Comparison of ENCODE assay signal across 9 cellular contexts in genomic region chr10:124626759-124627380, GRCh38.
DNase-seq lines count a peak whose midpoint lies in the region; ATAC-seq and TF ChIP-seq lines count a peak whose summit lies in the region.
"Had no signal": no experiment of that assay in that cellular context is flagged by ENCODE, and none has a peak within 500 bp of the region (broad histone marks: within the 10 kb centered on the region; RNA-seq: fewer than 3 reads in every experiment).

No MANE protein-coding gene starts in this region.

- ATAC-seq in GM21723 (IDR thresholded peaks at IDR 0.05; ENCODE audit: unreplicated experiment) = peak; percentile 81

- H3K9me3 ChIP-seq in mammary epithelial cell (replicated peaks; ENCODE audit: insufficient read depth, low read length) (no peaks in the 10 kb centered on the region), osteoblast (ENCODE audit: low read depth, low read length) (no peaks in the 10 kb centered on the region)

- H3K4me3 ChIP-seq in mammary epithelial cell (replicated peaks in 1 of 3; ENCODE audit: insufficient read depth in 1 of 3, low read depth in 2 of 3, low read length in 3 of 3) = no peak overlapping the region
- no peak overlapping the region for H3K4me3 ChIP-seq in osteoblast (ENCODE audit: insufficient read depth, low read length)

- H4K20me1 ChIP-seq in mammary epithelial cell (ENCODE audit: insufficient read depth, low read length) (no peaks in the 10 kb centered on the region), osteoblast (ENCODE audit: insufficient read depth, low read length) (peaks cover 36% of the 10 kb centered on the region)

- intact Hi-C loops in mammary epithelial cell (cut with micrococcal nuclease) = loop anchor here (5.0 kb wide), 1 partner anchor 85 kb away; no protein-coding TSS in a partner anchor

- peak overlapping the region; percentile 75 for H3K4me2 ChIP-seq in mammary epithelial cell (ENCODE audit: insufficient read depth, low read depth, low read length)
- H3K4me2 ChIP-seq in osteoblast (ENCODE audit: insufficient read depth, low read length) = no peak overlapping the region

- CTCF ChIA-PET in mammary epithelial cell (lab: Charles Lee; ENCODE audit: low non-redundant PET) = no interaction called here

- H3K4me1 ChIP-seq in mammary epithelial cell (ENCODE audit: insufficient read depth, low read length) = peaks cover 49% of the 10 kb centered on the region
- H3K4me1 ChIP-seq in osteoblast (ENCODE audit: insufficient read depth, low read length) = no peaks in the 10 kb centered on the region

- dilution Hi-C loops in mammary epithelial cell (cut with HindIII; ENCODE audit: low sequenced_read_pairs) = no loop called here

- in situ Hi-C loops in mammary epithelial cell (cut with MboI; ENCODE audit: low sequenced_read_pairs in 2 of 2) = loop anchor here in 1 of 2 donors (25.0 kb wide), 1 partner anchor 110 kb away; the partner anchor contains the start of gene FAM53B

- peak; percentile 6 for DNase-seq in NCI-H345 treated with DMSO at 0.1 percent for 48 hours (lab: John Stamatoyannopoulos, UW; ENCODE audit: unreplicated experiment)
- peak; percentile 82 for DNase-seq in mammary epithelial cell
- DNase-seq in stimulated activated CD4-positive, alpha-beta T cell treated with anti-CD3 and anti-CD28 coated beads, TNF-alpha, amount 100 ng/mL, for 24 hours (ENCODE audit: low read depth in 3 of 3) = peak; percentile 22 to 63 (median 26)
- no peak for DNase-seq in AML-193 (lab: John Stamatoyannopoulos, UW)
- DNase-seq in osteoblast (ENCODE audit: insufficient read length, low spot score, missing footprints) = no peak
- no peak for DNase-seq in DMS114 treated with DMSO at 0.1 percent for 48 hours (lab: John Stamatoyannopoulos, UW; ENCODE audit: unreplicated experiment)

- H3K79me2 ChIP-seq in mammary epithelial cell (ENCODE audit: insufficient read depth, low read length) (peaks cover 34% of the 10 kb centered on the region), osteoblast (ENCODE audit: insufficient read depth, low read length) (no peaks in the 10 kb centered on the region)

- peak overlapping the region; percentile 57 for H3K27ac ChIP-seq in mammary epithelial cell (ENCODE audit: insufficient read depth, low read depth, low read length)
- H3K27ac ChIP-seq in osteoblast (ENCODE audit: low read depth, low read length) = no peak overlapping the region
- H3K27ac ChIP-seq: HL-60 had no signal

- H2AFZ ChIP-seq in mammary epithelial cell (ENCODE audit: low read depth, low read length) (peak overlapping the region; percentile 15), osteoblast (ENCODE audit: low read length) (no peak overlapping the region)

- no TSS peak for BruUV-seq in mammary epithelial cell (replicated peaks; lab: Mats Ljungman, UMichigan)

- peak; percentile 12 for TF ChIP-seq CTCF in GM12873 (IDR thresholded peaks at IDR 0.05; ENCODE audit: insufficient read depth, low read depth, low read length, missing control alignments)
- TF ChIP-seq CTCF in mammary epithelial cell (conservative IDR thresholded peaks at IDR 0.05 in 1 of 2, IDR thresholded peaks at IDR 0.05 in 1 of 2; ENCODE audit: extremely low read depth in 1 of 2, insufficient read depth in 1 of 2, low read depth in 1 of 2, low read length in 2 of 2) = peak in 1 of 2 donors; percentile 25
- TF ChIP-seq CTCF in osteoblast (IDR thresholded peaks at IDR 0.05; ENCODE audit: extremely low read depth, low read depth, low read length) = no peak

- 14% methylated on average over 8 of the region's 13 CpGs for WGBS in mammary epithelial cell (ENCODE audit: low coverage, missing lambda C conversion rate)

- H3K27me3 ChIP-seq in mammary epithelial cell (ENCODE audit: insufficient read depth, low read length) (no peaks in the 10 kb centered on the region), osteoblast (ENCODE audit: insufficient read depth, low read length) (no peaks in the 10 kb centered on the region)

- H3K9ac ChIP-seq in mammary epithelial cell (ENCODE audit: insufficient read depth, low read length) = peak overlapping the region; percentile 67

- no peaks in the 10 kb centered on the region for H3K36me3 ChIP-seq in mammary epithelial cell (ENCODE audit: insufficient read depth, low read length)
- H3K36me3 ChIP-seq in osteoblast (ENCODE audit: insufficient read depth, low read length) = no peaks in the 10 kb centered on the region

Comparison
In these comparisons a context has a peak if more than half of its experiments do, and no peak if none do; other contexts are left out.
1. DNase-seq: peak in NCI-H345 treated with DMSO at 0.1 percent for 48 hours (single experiment), mammary epithelial cell (single experiment) and stimulated activated CD4-positive, alpha-beta T cell treated with anti-CD3 and anti-CD28 coated beads, TNF-alpha, amount 100 ng/mL, for 24 hours (3 of 3); none in AML-193 (0 of 2), osteoblast (single experiment) and DMS114 treated with DMSO at 0.1 percent for 48 hours (single experiment).